Comparison of ENCODE assay signal across 14 cellular contexts in genomic region chr2:4653989-4654388, GRCh38.
DNase-seq lines count a peak whose midpoint lies in the region; ATAC-seq, FAIRE-seq and TF ChIP-seq lines count a peak whose summit lies in the region.
"Had no signal": no experiment of that assay in that cellular context is flagged by ENCODE, and none has a peak within 500 bp of the region (broad histone marks: within the 10 kb centered on the region; RNA-seq: fewer than 3 reads in every experiment).

No MANE protein-coding gene starts in this region.

- H3K9me3 ChIP-seq in SK-N-MC (ENCODE audit: low read depth, low read length) (no peaks in the 10 kb centered on the region), colonic mucosa (no peaks in the 10 kb centered on the region)

- peak; percentile 42 for DNase-seq in DMS53 (lab: John Stamatoyannopoulos, UW)
- peak; percentile 34 for DNase-seq in NAMALWA (ENCODE audit: low spot score)
- DNase-seq in SK-N-MC (ENCODE audit: low read depth, low spot score) = no peak
- DNase-seq in mesendoderm = peak; percentile 15
- no peak for DNase-seq in urothelium cell line (ENCODE audit: low spot score)
- DNase-seq in colonic mucosa = no peak
- DNase-seq in D341Med (ENCODE audit: low spot score) = no peak
- DNase-seq: NCI-H1048, NCI-H1694, NCI-H446, PC-9 had no signal

- H3K9ac ChIP-seq in SK-N-MC (ENCODE audit: insufficient read length) = no peak overlapping the region
- H3K9ac ChIP-seq in mesendoderm (ENCODE audit: low read length) = no peak overlapping the region
- no peak overlapping the region for H3K9ac ChIP-seq in colonic mucosa (ENCODE audit: low read depth in 2 of 2, low read length in 2 of 2)

- H4K5ac ChIP-seq in mesendoderm (ENCODE audit: low read length) = no peak overlapping the region

- H3K79me2 ChIP-seq in mesendoderm (ENCODE audit: control insufficient read depth, insufficient read depth, low read length) = no peaks in the 10 kb centered on the region

- H3K4me2 ChIP-seq in mesendoderm (ENCODE audit: low read length) = no peak overlapping the region
- H3K4me2 ChIP-seq: PC-9 had no signal

- intact Hi-C loops in colonic mucosa (cut with DNase I) = no loop called here

- H3K36me3 ChIP-seq in SK-N-MC (ENCODE audit: insufficient read depth, low read length) (no peaks in the 10 kb centered on the region), mesendoderm (ENCODE audit: control insufficient read depth, insufficient read depth, low read length) (no peaks in the 10 kb centered on the region), colonic mucosa (no peaks in the 10 kb centered on the region)

- H3K23ac ChIP-seq in mesendoderm (ENCODE audit: low read length) = no peak overlapping the region

- ATAC-seq in GM18517 (IDR thresholded peaks at IDR 0.05; ENCODE audit: unreplicated experiment) = no peak
- ATAC-seq: HCT116 had no signal

- FAIRE-seq in urothelium cell line (lab: Jason Lieb, UNC) = no peak
- FAIRE-seq: GM12891 had no signal

- peak overlapping the region; percentile 26 for H3K4me3 ChIP-seq in SK-N-MC
- no peak overlapping the region for H3K4me3 ChIP-seq in mesendoderm (ENCODE audit: low read length)
- no peak overlapping the region for H3K4me3 ChIP-seq in colonic mucosa
- H3K4me3 ChIP-seq: PC-9 had no signal

- H3K27me3 ChIP-seq in mesendoderm (ENCODE audit: insufficient read depth, low read length, poor library complexity) (no peaks in the 10 kb centered on the region), colonic mucosa (no peaks in the 10 kb centered on the region)

- H3K4me1 ChIP-seq in mesendoderm (ENCODE audit: control insufficient read depth, low read depth, low read length) = no peaks in the 10 kb centered on the region
- H3K4me1 ChIP-seq in colonic mucosa = no peaks in the 10 kb centered on the region

- H3K27ac ChIP-seq in SK-N-MC (peak overlapping the region; percentile 80), mesendoderm (ENCODE audit: low read depth, low read length) (no peak overlapping the region), colonic mucosa (no peak overlapping the region)
- H3K27ac ChIP-seq: PC-9 had no signal

- no peak overlapping the region for H3K56ac ChIP-seq in mesendoderm (ENCODE audit: low read length)

- no peak overlapping the region for H4K8ac ChIP-seq in mesendoderm (ENCODE audit: low read depth, low read length)

- no peak overlapping the region for H2BK15ac ChIP-seq in mesendoderm (replicated peaks; ENCODE audit: low read depth)

- no peaks in the 10 kb centered on the region for H3K79me1 ChIP-seq in mesendoderm (ENCODE audit: low read length)

- no peak overlapping the region for H3K4ac ChIP-seq in mesendoderm (ENCODE audit: low read depth, low read length)

- WGBS in mesendoderm (ENCODE audit: extremely low coverage, insufficient coverage, low lambda C conversion rate) = no CpG with 5 or more reads among the region's 2 CpGs

- no peak overlapping the region for H2AK5ac ChIP-seq in mesendoderm (ENCODE audit: low read length)

- no peak overlapping the region for H3K18ac ChIP-seq in mesendoderm (ENCODE audit: low read length)

- H2BK120ac ChIP-seq in mesendoderm (ENCODE audit: low read depth, low read length) = no peak overlapping the region

- H2BK5ac ChIP-seq in mesendoderm (ENCODE audit: low read length) = no peak overlapping the region

- no peak for TF ChIP-seq CTCF in colonic mucosa (IDR thresholded peaks at IDR 0.05)

Comparison
In these comparisons a context has a peak if more than half of its experiments do, and no peak if none do; other contexts are left out.
1. DNase-seq: peak in DMS53 (single experiment), NAMALWA (single experiment) and mesendoderm (single experiment); none in SK-N-MC (single experiment), urothelium cell line (single experiment), colonic mucosa (single experiment) and D341Med (single experiment).